Comparison of ENCODE assay signal across 6 cellular contexts in the genomic region with DNA sequence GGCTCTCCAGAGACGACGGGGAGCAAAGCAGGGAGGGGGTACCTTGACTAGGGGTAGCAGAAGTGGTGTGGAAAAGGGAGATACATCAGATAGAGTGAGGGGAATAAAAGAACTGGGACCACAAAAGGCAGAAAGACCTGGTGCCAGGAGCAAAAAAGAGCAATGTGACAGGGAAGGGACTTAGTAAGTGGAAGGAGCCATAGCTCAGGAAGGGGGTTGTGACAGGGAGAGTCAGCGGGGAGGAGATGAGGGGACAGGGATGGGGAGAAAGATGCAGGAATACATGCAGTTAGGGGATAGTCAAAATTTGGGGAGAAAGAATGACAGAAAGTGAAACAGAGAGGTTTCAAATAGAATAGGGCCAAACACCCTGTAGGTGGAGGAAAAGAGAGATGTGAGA.
"Had no signal": no experiment of that assay in that cellular context is flagged by ENCODE, and none has a peak within 500 bp of the region (broad histone marks: within the 10 kb centered on the region; RNA-seq: fewer than 3 reads in every experiment).

No MANE protein-coding gene starts in this region.

- DNase-seq: GM23248, GOT3, H7, IMR-90 had no signal

- FAIRE-seq: HTR-8/SVneo, K562 had no signal
